ENCODE assay signal across 8 cellular contexts in genomic region chr10:35195361-35196306, GRCh38.
A peak's percentile ranks its signal among the peaks of the same experiment; 100 is the strongest.
DNase-seq lines count a peak whose midpoint lies in the region; ATAC-seq lines count a peak whose summit lies in the region.

No MANE protein-coding gene starts in this region.

- CTCF ChIA-PET in activated CD4-positive, alpha-beta T cell treated with anti-CD3 and anti-CD28 coated beads for 36 hours (lab: Charles Lee), result interaction anchor here (0.5 to 3.4 kb wide), 39 partner anchors 11 to 449 kb away, joined by 3 to 102 read pairs (median 5); partner anchors contain the start of genes CREM and CUL2

- POLR2A ChIA-PET in activated CD4-positive, alpha-beta T cell treated with anti-CD3 and anti-CD28 coated beads for 36 hours (lab: Charles Lee), result interaction anchor here (0.6 to 2.9 kb wide), 18 partner anchors 13 to 279 kb away, joined by 3 to 93 read pairs (median 3); partner anchors contain the start of gene CREM

- peak overlapping the region; percentile 98 for H3K27ac Mint-ChIP-seq in activated CD4-positive, alpha-beta T cell treated with anti-CD3 and anti-CD28 coated beads for 36 hours

- ATAC-seq in GM18873 (IDR thresholded peaks at IDR 0.05; ENCODE audit: low FRiP score, unreplicated experiment), result peak; percentile 97
- ATAC-seq in HG03175 (IDR thresholded peaks at IDR 0.05; ENCODE audit: unreplicated experiment), result peak; percentile 99
- ATAC-seq in activated CD4-positive, alpha-beta T cell treated with anti-CD3 and anti-CD28 coated beads for 36 hours, result peak; percentile 91
- ATAC-seq in left lobe of liver, result peak; percentile 92

- H3K4me3 Mint-ChIP-seq in activated CD4-positive, alpha-beta T cell treated with anti-CD3 and anti-CD28 coated beads for 36 hours, result peak overlapping the region; percentile 79

- no peaks in the 10 kb centered on the region for H3K9me3 Mint-ChIP-seq in activated CD4-positive, alpha-beta T cell treated with anti-CD3 and anti-CD28 coated beads for 36 hours (ENCODE audit: low read depth)

- intact Hi-C loops in activated CD4-positive, alpha-beta T cell treated with anti-CD3 and anti-CD28 coated beads for 36 hours (cut with DNase I, micrococcal nuclease), result loop anchor here (1.0 to 5.0 kb wide), 12 partner anchors 13 to 201 kb away; partner anchors contain the start of genes CUL2 (in 2 of the 2) and CREM (in 1 of the 2)

- H3K4me1 Mint-ChIP-seq in activated CD4-positive, alpha-beta T cell treated with anti-CD3 and anti-CD28 coated beads for 36 hours, result peaks cover 50% of the 10 kb centered on the region

- DNase-seq in AG20443 (ENCODE audit: low spot score) (peak; percentile 78), NCI-H510A treated with DMSO at 0.1 percent for 48 hours (lab: John Stamatoyannopoulos, UW) (peak; percentile 92), dedifferentiated amniotic fluid mesenchymal stem cell (ENCODE audit: extremely low spot score) (peak; percentile 95), left lobe of liver (ENCODE audit: low spot score) (peak; percentile 66)
- DNase-seq in activated CD4-positive, alpha-beta T cell treated with anti-CD3 and anti-CD28 coated beads for 36 hours, result peak; percentile 89
- DNase-seq in stimulated activated CD4-positive, alpha-beta T cell treated with anti-CD3 and anti-CD28 coated beads, Interleukin-4, amount 100 ng/mL, for 24 hours, result peak; percentile 80

- peaks cover 29% of the 10 kb centered on the region for H3K36me3 Mint-ChIP-seq in activated CD4-positive, alpha-beta T cell treated with anti-CD3 and anti-CD28 coated beads for 36 hours (ENCODE audit: low read depth)

- H3K27me3 Mint-ChIP-seq in activated CD4-positive, alpha-beta T cell treated with anti-CD3 and anti-CD28 coated beads for 36 hours, result no peaks in the 10 kb centered on the region

Comparison
In these comparisons a context has a peak if more than half of its experiments do, and no peak if none do; other contexts are left out.
1. Peak in every context shown above with its lines: DNase-seq and ATAC-seq.